In genomic region chr13:43041368-43041921, GRCh38 we compare ENCODE assay signal across 12 cellular contexts. TPM values are rescaled to one million over a fixed set of nuclear protein-coding genes. Genes with fewer than 3 reads are reported as not detected.
A peak's percentile ranks its signal among the peaks of the same experiment; 100 is the strongest.
DNase-seq lines count a peak whose midpoint lies in the region; ATAC-seq, FAIRE-seq and TF ChIP-seq lines count a peak whose summit lies in the region.
"Had no signal": no experiment of that assay in that cellular context is flagged by ENCODE, and none has a peak within 500 bp of the region (broad histone marks: within the 10 kb centered on the region; RNA-seq: fewer than 3 reads in every experiment).

No MANE protein-coding gene starts in this region.

- ATAC-seq in GM21360 (IDR thresholded peaks at IDR 0.05; ENCODE audit: unreplicated experiment) (peak; percentile 56), HG03095 (IDR thresholded peaks at IDR 0.05; ENCODE audit: unreplicated experiment) (peak; percentile 58), lower lobe of right lung (no peak), body of pancreas (no peak)

- H4K20me1 ChIP-seq in osteoblast (ENCODE audit: insufficient read depth, low read length), result no peaks in the 10 kb centered on the region

- TF ChIP-seq CTCF in lower lobe of right lung (IDR thresholded peaks at IDR 0.05) (no peak), osteoblast (IDR thresholded peaks at IDR 0.05; ENCODE audit: extremely low read depth, low read depth, low read length) (no peak), body of pancreas (IDR thresholded peaks at IDR 0.05) (no peak)

- no peaks in the 10 kb centered on the region for H3K9me3 ChIP-seq in lower lobe of right lung
- no peaks in the 10 kb centered on the region for H3K9me3 ChIP-seq in osteoblast (ENCODE audit: low read depth, low read length)
- no peaks in the 10 kb centered on the region for H3K9me3 ChIP-seq in body of pancreas

- peaks cover 64% of the 10 kb centered on the region for H3K79me2 ChIP-seq in osteoblast (ENCODE audit: insufficient read depth, low read length)

- intact Hi-C loops in lower lobe of right lung (cut with DNase I) (no loop called here), body of pancreas (cut with DNase I) (no loop called here)

- 47 to 52% methylated on average over 1 of the region's 1 CpG for WGBS in body of pancreas, 2 donors

- H3K36me3 ChIP-seq in lower lobe of right lung, result no peaks in the 10 kb centered on the region
- H3K36me3 ChIP-seq in osteoblast (ENCODE audit: insufficient read depth, low read length), result no peaks in the 10 kb centered on the region
- H3K36me3 ChIP-seq in body of pancreas (replicated peaks in 1 of 2; ENCODE audit: insufficient read depth in 1 of 2, low read depth in 2 of 2), result no peaks in the 10 kb centered on the region

- FAIRE-seq in GM18507 (lab: Jason Lieb, UNC), result peak; percentile 75
- FAIRE-seq: keratinocyte had no signal

- H3K4me3 ChIP-seq in lower lobe of right lung, result no peak overlapping the region
- H3K4me3 ChIP-seq in osteoblast (ENCODE audit: insufficient read depth, low read length), result no peak overlapping the region
- H3K4me3 ChIP-seq in body of pancreas, result no peak overlapping the region

- H3K27ac ChIP-seq in lower lobe of right lung, result peak overlapping the region; percentile 12
- no peak overlapping the region for H3K27ac ChIP-seq in osteoblast (ENCODE audit: low read depth, low read length)
- no peak overlapping the region for H3K27ac ChIP-seq in body of pancreas
- H3K27ac ChIP-seq: parathyroid adenoma had no signal

- no peak for TF ChIP-seq POLR2A in body of pancreas (IDR thresholded peaks at IDR 0.05)

- DNase-seq in GM18507 (ENCODE audit: extremely low spot score, insufficient read length, low read depth), result no peak
- DNase-seq in lower lobe of right lung, result no peak
- DNase-seq in central memory CD4-positive, alpha-beta T cell, result no peak
- no peak for DNase-seq in superior temporal gyrus (ENCODE audit: extremely low spot score)
- no peak for DNase-seq in osteoblast (ENCODE audit: insufficient read length, low spot score, missing footprints)
- DNase-seq in body of pancreas, result no peak
- DNase-seq: CD4-positive, alpha-beta memory T cell; NCI-H69 had no signal

- H2AFZ ChIP-seq in osteoblast (ENCODE audit: low read length), result no peak overlapping the region
- H2AFZ ChIP-seq: parathyroid adenoma had no signal

- H3K27me3 ChIP-seq in lower lobe of right lung (ENCODE audit: low read depth), result no peaks in the 10 kb centered on the region
- H3K27me3 ChIP-seq in osteoblast (ENCODE audit: insufficient read depth, low read length), result no peaks in the 10 kb centered on the region
- no peaks in the 10 kb centered on the region for H3K27me3 ChIP-seq in body of pancreas

- peaks cover 21% of the 10 kb centered on the region for H3K4me1 ChIP-seq in lower lobe of right lung
- peaks cover 10% of the 10 kb centered on the region for H3K4me1 ChIP-seq in osteoblast (ENCODE audit: insufficient read depth, low read length)
- peaks cover 22% of the 10 kb centered on the region for H3K4me1 ChIP-seq in body of pancreas
- H3K4me1 ChIP-seq: parathyroid adenoma had no signal

- H3K4me2 ChIP-seq in osteoblast (ENCODE audit: insufficient read depth, low read length), result no peak overlapping the region

RNA-seq across cellular contexts. Expression of gene DNAJC15, which starts 18.1 kb away (rescaled TPM):
- total RNA-seq in lower lobe of right lung (17.0 TPM), osteoblast (13.0 and 17.0 TPM in 2 replicates), body of pancreas (1 to 10 TPM; 4.9 to 5.2 TPM)

RNA-seq across cellular contexts. Expression of gene EPSTI1, which starts 49.4 kb away (rescaled TPM):
- total RNA-seq in lower lobe of right lung (38.6 TPM), osteoblast (25.9 and 30.8 TPM in 2 replicates), body of pancreas (1 to 10 TPM; 1.6 to 6.6 TPM)

Comparison
In these comparisons a context has a peak if more than half of its experiments do, and no peak if none do; other contexts are left out.
1. ATAC-seq: peak in GM21360 (single experiment) and HG03095 (single experiment); none in lower lobe of right lung (0 of 2) and body of pancreas (single experiment).